In the genomic region with DNA sequence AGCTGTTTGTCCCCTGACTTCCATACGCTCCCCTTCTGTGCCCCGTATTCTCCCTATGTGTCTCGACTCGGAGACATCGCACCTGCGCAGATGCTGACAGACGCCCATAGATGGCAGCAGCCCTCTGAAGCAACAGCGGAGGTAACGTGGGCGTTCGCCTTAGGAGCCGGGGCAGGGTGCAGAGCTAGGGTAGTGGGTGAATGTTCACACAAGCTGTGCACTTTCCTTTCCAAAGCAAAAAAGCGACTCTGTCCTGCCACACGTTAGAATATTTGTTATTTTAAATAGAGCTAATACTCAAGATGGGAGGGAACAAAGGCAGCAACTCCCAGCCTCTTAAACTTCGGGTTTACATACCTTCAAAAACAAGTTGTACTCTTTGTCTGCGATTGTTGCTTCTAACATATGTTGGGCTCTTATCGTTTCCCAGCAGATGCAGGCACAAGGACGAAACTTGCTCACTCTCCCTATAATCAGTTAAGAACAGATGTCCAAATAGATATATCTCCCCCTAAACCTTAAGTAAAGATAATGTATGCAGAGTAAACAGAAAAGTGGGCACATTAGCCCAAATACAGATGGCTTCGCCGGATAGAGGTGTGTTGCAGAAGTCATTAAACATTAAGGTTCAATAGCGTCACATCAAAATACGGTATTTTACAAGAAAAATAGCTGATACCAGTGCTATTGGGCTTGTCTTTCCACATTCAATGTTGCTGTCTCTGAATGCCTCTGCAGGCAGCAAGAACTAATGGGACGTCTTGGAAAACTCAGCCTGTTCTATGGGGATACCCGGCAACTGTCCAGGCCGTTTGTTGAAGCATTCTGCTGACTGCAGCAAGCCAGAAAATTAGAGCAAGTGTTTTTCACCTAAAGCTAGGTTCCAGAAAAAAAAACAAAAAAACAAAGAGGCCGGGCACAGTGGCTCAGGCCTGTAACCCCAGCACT, we compare ENCODE assay signal across 9 cellular contexts.
DNase-seq lines count a peak whose midpoint lies in the region; ATAC-seq and TF ChIP-seq lines count a peak whose summit lies in the region.
"Had no signal": no experiment of that assay in that cellular context is flagged by ENCODE, and none has a peak within 500 bp of the region (broad histone marks: within the 10 kb centered on the region; RNA-seq: fewer than 3 reads in every experiment).

No MANE protein-coding gene starts in this region.

- no peaks in the 10 kb centered on the region for H3K36me3 ChIP-seq in lung (ENCODE audit: control insufficient read depth in 2 of 2, insufficient read depth in 2 of 2, low read length in 2 of 2)
- H3K36me3 ChIP-seq: suprapubic skin had no signal

- peaks cover 22% of the 10 kb centered on the region for H3K4me1 Mint-ChIP-seq in activated CD4-positive, alpha-beta T cell treated with anti-CD3 and anti-CD28 coated beads, Interleukin-2, amount 10 ng/mL, durations not matched to agents 24 days and 14 days

- peaks cover 6% of the 10 kb centered on the region for H3K27me3 Mint-ChIP-seq in activated CD4-positive, alpha-beta T cell treated with anti-CD3 and anti-CD28 coated beads, Interleukin-2, amount 10 ng/mL, durations not matched to agents 24 days and 14 days

- no peak overlapping the region for H3K27ac ChIP-seq in lung (ENCODE audit: low read depth in 1 of 2, low read length in 1 of 2)
- H3K27ac ChIP-seq: suprapubic skin had no signal

- DNase-seq in DMS153 treated with DMSO at 0.1 percent for 48 hours (lab: John Stamatoyannopoulos, UW; ENCODE audit: unreplicated experiment) (peak; percentile 13), DMS153 (lab: John Stamatoyannopoulos, UW) (no peak), NCI-H146 (lab: John Stamatoyannopoulos, UW) (peak; percentile 94), choroid plexus epithelial cell (ENCODE audit: low read depth) (peak; percentile 39), lung (ENCODE audit: low spot score) (peak; percentile 72)
- peak; percentile 93 for DNase-seq in activated CD4-positive, alpha-beta T cell treated with anti-CD3 and anti-CD28 coated beads, Interleukin-2, amount 10 ng/mL, durations not matched to agents 24 days and 14 days
- DNase-seq in stimulated activated CD8-positive, alpha-beta memory T cell treated with anti-CD3 and anti-CD28 coated beads, Interleukin-15, amount 100 ng/mL, for 1 hour (ENCODE audit: low read depth): peak; percentile 53

- ATAC-seq in HG02610 (IDR thresholded peaks at IDR 0.05; ENCODE audit: unreplicated experiment) (peak; percentile 97), lung (ENCODE audit: insufficient read depth, low FRiP score) (peak; percentile 56)

- intact Hi-C loops in activated CD4-positive, alpha-beta T cell treated with anti-CD3 and anti-CD28 coated beads, Interleukin-2, amount 10 ng/mL, durations not matched to agents 24 days and 14 days (cut with micrococcal nuclease): loop anchor here (1.0 to 10.0 kb wide), 4 partner anchors 8 to 497 kb away; no protein-coding TSS in a partner anchor

- H3K27ac Mint-ChIP-seq in activated CD4-positive, alpha-beta T cell treated with anti-CD3 and anti-CD28 coated beads, Interleukin-2, amount 10 ng/mL, durations not matched to agents 24 days and 14 days: no peak overlapping the region

- no peaks in the 10 kb centered on the region for H3K9me3 ChIP-seq in lung (ENCODE audit: control insufficient read depth in 2 of 2, insufficient read depth in 1 of 2, low read length in 1 of 2)
- H3K9me3 ChIP-seq: suprapubic skin had no signal

- H3K4me1 ChIP-seq in lung (ENCODE audit: control insufficient read depth in 2 of 2, insufficient read depth in 2 of 2, low read length in 2 of 2): no peaks in the 10 kb centered on the region

- no peaks in the 10 kb centered on the region for H3K27me3 ChIP-seq in lung (ENCODE audit: control insufficient read depth, insufficient read depth)

- H3K36me3 Mint-ChIP-seq in activated CD4-positive, alpha-beta T cell treated with anti-CD3 and anti-CD28 coated beads, Interleukin-2, amount 10 ng/mL, durations not matched to agents 24 days and 14 days (ENCODE audit: low read depth): peaks cover 2% of the 10 kb centered on the region

- TF ChIP-seq CTCF in choroid plexus epithelial cell (conservative IDR thresholded peaks at IDR 0.05; ENCODE audit: low read depth, low read length) (peak; percentile 65), lung (IDR thresholded peaks at IDR 0.05; ENCODE audit: control extremely low read depth, extremely low read depth) (peak; percentile 55)

- WGBS in lung, 2 donors: 24 to 26% methylated on average over 26 of the region's 26 CpGs

- no peak overlapping the region for H3K4me3 Mint-ChIP-seq in activated CD4-positive, alpha-beta T cell treated with anti-CD3 and anti-CD28 coated beads, Interleukin-2, amount 10 ng/mL, durations not matched to agents 24 days and 14 days

- H3K4me3 ChIP-seq in choroid plexus epithelial cell (ENCODE audit: low read depth, low read length) (no peak overlapping the region), lung (no peak overlapping the region)
- H3K4me3 ChIP-seq: suprapubic skin had no signal

- H3K9me3 Mint-ChIP-seq in activated CD4-positive, alpha-beta T cell treated with anti-CD3 and anti-CD28 coated beads, Interleukin-2, amount 10 ng/mL, durations not matched to agents 24 days and 14 days: peaks cover 3% of the 10 kb centered on the region
